In genomic region chr1:157139125-157139524, GRCh38 we compare ENCODE assay signal across 8 cellular contexts. TPM values are rescaled to one million over a fixed set of nuclear protein-coding genes. Genes with fewer than 3 reads are reported as not detected.
DNase-seq lines count a peak whose midpoint lies in the region; ATAC-seq and TF ChIP-seq lines count a peak whose summit lies in the region.

No MANE protein-coding gene starts in this region.

- H2AFZ ChIP-seq in MM.1S (ENCODE audit: low read length) (peak overlapping the region; percentile 34; the same call in 1 of the 2 replicates), neural cell (ENCODE audit: low read depth, low read length) (peak overlapping the region; percentile 74)

- H3K9ac ChIP-seq in MM.1S (ENCODE audit: low read length) (peak overlapping the region; percentile 91; the same call in 1 of the 2 replicates), neural cell (ENCODE audit: low read length) (peak overlapping the region; percentile 95)

- H3K27ac ChIP-seq in C4-2B (peak overlapping the region; percentile 86), MM.1S (ENCODE audit: low read length) (peak overlapping the region; percentile 79; the same call in 1 of the 2 replicates), ectodermal cell (ENCODE audit: insufficient read depth, low read depth, low read length, poor library complexity, severe bottlenecking) (peak overlapping the region; percentile 97), neural cell (ENCODE audit: low read length) (peak overlapping the region; percentile 95)

- H3K4me3 ChIP-seq in MM.1S (ENCODE audit: low read length) (peak overlapping the region; percentile 93), ectodermal cell (ENCODE audit: insufficient read depth, low read depth, low read length) (peak overlapping the region; percentile 94), neural cell (ENCODE audit: low read length) (peak overlapping the region; percentile 92)

- peak overlapping the region; percentile 89 for H3K4me2 ChIP-seq in MM.1S (ENCODE audit: low read depth, low read length)
- peak overlapping the region; percentile 97 for H3K4me2 ChIP-seq in neural cell (ENCODE audit: low read length)

- TF ChIP-seq RAD21 in neural cell (conservative IDR thresholded peaks at IDR 0.05), result no peak

- H3F3A ChIP-seq in MM.1S (ENCODE audit: insufficient read depth, low read length) (peaks cover 51% of the 10 kb centered on the region), neural cell (ENCODE audit: insufficient read depth, low read length, poor library complexity, severe bottlenecking) (no peaks in the 10 kb centered on the region)

- H3K4me1 ChIP-seq in MM.1S (ENCODE audit: low read length) (peaks cover 35% of the 10 kb centered on the region), ectodermal cell (ENCODE audit: control insufficient read depth, insufficient read depth, low read length) (peaks cover 4% of the 10 kb centered on the region)

- ATAC-seq in HG03460 (IDR thresholded peaks at IDR 0.05; ENCODE audit: unreplicated experiment) (no peak), GM21576 (IDR thresholded peaks at IDR 0.05; ENCODE audit: unreplicated experiment) (no peak)

- TF ChIP-seq EP300 in neural cell (conservative IDR thresholded peaks at IDR 0.05; ENCODE audit: poor library complexity, severe bottlenecking), result no peak

- DNase-seq in MM.1S (no peak), GM10248 (ENCODE audit: extremely low spot score) (no peak), Ammon's horn (ENCODE audit: low spot score) (no peak)

- TF ChIP-seq CTCF in C4-2B (conservative IDR thresholded peaks at IDR 0.05), result no peak
- no peak for TF ChIP-seq CTCF in MM.1S (IDR thresholded peaks at IDR 0.05; ENCODE audit: low read length)
- no peak for TF ChIP-seq CTCF in neural cell (IDR thresholded peaks at IDR 0.05; ENCODE audit: poor library complexity, severe bottlenecking)
- TF ChIP-seq CTCF in GM10248 (IDR thresholded peaks at IDR 0.05; ENCODE audit: control extremely low read depth, extremely low read depth, low read depth, missing control alignments), result no peak

- H3K79me2 ChIP-seq in MM.1S (ENCODE audit: low read length) (peaks cover 39% of the 10 kb centered on the region), neural cell (replicated peaks; ENCODE audit: insufficient read depth, low read length) (peaks cover 17% of the 10 kb centered on the region)

- CTCF ChIA-PET in GM10248 (lab: Yijun Ruan, JAX), result interaction anchor here (1.2 to 4.6 kb wide), 6 partner anchors 16 to 49 kb away, joined by 3 to 60 read pairs (median 4); no protein-coding TSS in a partner anchor

- H3K9me2 ChIP-seq in MM.1S (replicated peaks; ENCODE audit: insufficient read depth, low read length) (no peaks in the 10 kb centered on the region), neural cell (ENCODE audit: insufficient read depth, low read length) (no peaks in the 10 kb centered on the region)

- H3K9me3 ChIP-seq in MM.1S (replicated peaks; ENCODE audit: insufficient read depth, low read length), result no peaks in the 10 kb centered on the region
- H3K9me3 ChIP-seq in ectodermal cell (ENCODE audit: control insufficient read depth, low read length), result no peaks in the 10 kb centered on the region
- no peaks in the 10 kb centered on the region for H3K9me3 ChIP-seq in neural cell (ENCODE audit: low read length)

- H4K20me1 ChIP-seq in MM.1S (ENCODE audit: insufficient read depth, low read length) (0 out of 2 replicates have a peak, but pooled peaks cover 3% of the 10 kb centered on the region), neural cell (ENCODE audit: insufficient read depth) (peaks cover 3% of the 10 kb centered on the region)

- H3K36me3 ChIP-seq in MM.1S (replicated peaks; ENCODE audit: insufficient read depth, low read length) (peaks cover 11% of the 10 kb centered on the region), ectodermal cell (ENCODE audit: control insufficient read depth, insufficient read depth, low read length) (peaks cover 17% of the 10 kb centered on the region), neural cell (ENCODE audit: insufficient read depth, low read length) (peaks cover 4% of the 10 kb centered on the region)

- POLR2A ChIA-PET in GM10248 (lab: Yijun Ruan, JAX), result interaction anchor here (0.7 kb wide), 1 partner anchor 321 kb away, joined by 3 read pairs; no protein-coding TSS in a partner anchor

- 40 to 41% methylated on average over 7 of the region's 7 CpGs for WGBS in ectodermal cell, 2 experiments

- H3K27me3 ChIP-seq in MM.1S (replicated peaks; ENCODE audit: insufficient read depth, low read length) (peaks cover 8% of the 10 kb centered on the region; the same call in 1 of the 2 replicates), ectodermal cell (ENCODE audit: control insufficient read depth, insufficient read depth, low read length, poor library complexity, severe bottlenecking) (no peaks in the 10 kb centered on the region), neural cell (ENCODE audit: insufficient read depth, low read depth, low read length) (no peaks in the 10 kb centered on the region)

TF ChIP-seq in neural cell, 6 proteins besides CTCF, POLR2A, EP300 and RAD21:
- no peak for TF ChIP-seq MXI1 (conservative IDR thresholded peaks at IDR 0.05; ENCODE audit: poor library complexity, severe bottlenecking)
- no peak for TF ChIP-seq EZH2 (IDR thresholded peaks at IDR 0.05; ENCODE audit: borderline replicate concordance, insufficient read depth, low read length, poor library complexity, severe bottlenecking)
- TF ChIP-seq POLR2AphosphoS5 (IDR thresholded peaks at IDR 0.05), result no peak
- TF ChIP-seq SMC3 (conservative IDR thresholded peaks at IDR 0.05; ENCODE audit: poor library complexity), result no peak
- no peak for TF ChIP-seq TAF1 (IDR thresholded peaks at IDR 0.05; ENCODE audit: low read depth)
- no peak for TF ChIP-seq REST (IDR thresholded peaks at IDR 0.05; ENCODE audit: borderline replicate concordance)
TF ChIP-seq in neural cell: peak in this region for 0.

RNA-seq across cellular contexts. Expression of gene ETV3, which starts 0.9 kb away (rescaled TPM):
- 16.6 TPM for polyA plus RNA-seq in ectodermal cell (2013, experiment 1 of 4)
- 18.5 TPM for polyA plus RNA-seq in ectodermal cell (2013, experiment 2 of 4)
- 15.1 TPM for polyA plus RNA-seq in ectodermal cell (2013, experiment 3 of 4)
- polyA plus RNA-seq in ectodermal cell (2013, experiment 4 of 4), result 13.8 TPM
- 7.6 and 9.9 TPM in 2 replicates for polyA plus RNA-seq in neural cell
- polyA minus RNA-seq in neural cell, result 36.3 and 39.4 TPM in 2 replicates

RNA-seq across cellular contexts. Expression of gene ETV3L, which starts 39.5 kb away (rescaled TPM):
- polyA plus RNA-seq in ectodermal cell (2013, experiment 1 of 4), result 1.5 TPM
- 1.4 TPM for polyA plus RNA-seq in ectodermal cell (2013, experiment 2 of 4)
- 1.0 TPM for polyA plus RNA-seq in ectodermal cell (2013, experiment 3 of 4)
- polyA plus RNA-seq in ectodermal cell (2013, experiment 4 of 4), result 0.53 TPM
- not detected in 2 replicates for polyA plus RNA-seq in neural cell
- polyA minus RNA-seq in neural cell, result not detected in 2 replicates
